11 cellular contexts compared by ENCODE assay signal in the genomic region with DNA sequence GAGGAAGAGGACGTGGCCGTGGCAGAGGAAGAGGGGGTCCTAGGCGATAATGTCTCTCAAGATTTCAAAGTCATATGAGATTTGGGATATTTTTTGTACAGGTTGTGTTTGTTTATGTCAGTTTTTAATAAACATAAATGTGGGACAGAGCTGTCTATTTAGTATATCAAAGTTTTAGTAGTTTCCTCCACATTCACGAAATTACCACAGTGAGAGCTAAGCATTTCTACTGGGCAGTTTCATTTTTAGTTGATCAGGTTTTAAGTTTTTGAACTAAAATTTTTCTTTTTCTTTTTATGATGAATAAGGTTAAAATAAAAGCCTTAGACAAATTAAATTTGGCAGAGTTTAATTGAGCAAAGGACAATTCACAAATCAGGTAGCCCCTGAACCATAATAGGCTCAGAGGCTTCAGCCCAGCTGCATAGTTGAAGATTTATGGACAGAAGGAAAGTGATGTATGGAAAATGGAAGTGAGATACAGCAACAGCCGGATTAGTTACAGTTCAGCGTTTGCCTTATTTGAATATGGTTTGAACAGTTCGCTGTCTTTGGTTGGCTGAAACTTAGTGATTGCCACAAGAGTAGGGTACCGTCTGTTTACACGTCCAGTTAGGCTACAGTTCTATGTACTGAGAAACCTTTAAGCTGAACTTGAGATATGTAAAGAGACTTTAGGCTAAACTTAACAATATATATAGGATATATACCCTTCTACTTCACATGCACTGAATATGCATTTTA. TPM values are rescaled to one million over a fixed set of nuclear protein-coding genes. Genes with fewer than 3 reads are reported as not detected.
DNase-seq lines count a peak whose midpoint lies in the region; ATAC-seq and TF ChIP-seq lines count a peak whose summit lies in the region.
"Had no signal": no experiment of that assay in that cellular context is flagged by ENCODE, and none has a peak within 500 bp of the region (broad histone marks: within the 10 kb centered on the region; RNA-seq: fewer than 3 reads in every experiment).

No MANE protein-coding gene starts in this region.

- peak overlapping the region; percentile 51 for H3K27ac Mint-ChIP-seq in activated B cell treated with CpG ODN at 0.5 μM for 24 hours

- H3K4me3 Mint-ChIP-seq in activated B cell treated with CpG ODN at 0.5 μM for 24 hours, result peak overlapping the region; percentile 1

- TF ChIP-seq CTCF in DOHH2 (IDR thresholded peaks at IDR 0.05; ENCODE audit: low read depth, low read length, poor library complexity, severe bottlenecking) (no peak), activated B cell treated with CpG ODN at 0.5 μM for 24 hours (IDR thresholded peaks at IDR 0.05) (no peak)

- POLR2A ChIA-PET in activated B cell treated with CpG ODN at 0.5 μM for 24 hours (lab: Charles Lee), result interaction anchor here (1.1 to 1.5 kb wide), 3 partner anchors 16 to 56 kb away, joined by 3 to 7 read pairs (median 5); a partner anchor contains a TSS

- CTCF ChIA-PET in activated B cell treated with CpG ODN at 0.5 μM for 24 hours (lab: Charles Lee), result interaction anchor here (1.6 kb wide), 1 partner anchor 11 kb away, joined by 5 read pairs; no protein-coding TSS in a partner anchor

- no peaks in the 10 kb centered on the region for H3K27me3 Mint-ChIP-seq in activated B cell treated with CpG ODN at 0.5 μM for 24 hours

- H3K36me3 ChIP-seq in DOHH2 (ENCODE audit: control insufficient read depth, low read length), result peaks cover 86% of the 10 kb centered on the region

- peaks cover 33% of the 10 kb centered on the region for H3F3A ChIP-seq in DOHH2 (ENCODE audit: control insufficient read depth, insufficient read depth)

- H3K9me2 ChIP-seq in DOHH2 (replicated peaks; ENCODE audit: control insufficient read depth, low read length), result no peaks in the 10 kb centered on the region

- H3K9me3 ChIP-seq in DOHH2 (ENCODE audit: control insufficient read depth, insufficient read depth, low read length), result no peaks in the 10 kb centered on the region

- H3K4me2 ChIP-seq in DOHH2 (ENCODE audit: low read length), result peak overlapping the region; percentile 32

- no peaks in the 10 kb centered on the region for H3K27me3 ChIP-seq in DOHH2 (ENCODE audit: control insufficient read depth, low read length)

- intact Hi-C loops in activated B cell treated with CpG ODN at 0.5 μM for 24 hours (cut with micrococcal nuclease), result no loop called here

- DNase-seq in activated B cell treated with CpG ODN at 0.5 μM for 24 hours, result no peak
- DNase-seq in NCI-H2171 treated with DMSO at 0.1 percent for 48 hours (lab: John Stamatoyannopoulos, UW), result no peak
- no peak for DNase-seq in NCI-H2081 treated with DMSO at 0.1 percent for 48 hours (lab: John Stamatoyannopoulos, UW)
- DNase-seq in activated effector memory CD4-positive, alpha-beta T cell treated with anti-CD3 and anti-CD28 coated beads, Interleukin-2, amount 50 U/mL, for 16 hours, result no peak
- DNase-seq in SIG-M5 (lab: John Stamatoyannopoulos, UW), result no peak
- DNase-seq: aorta; NCI-H1930; stimulated activated CD4-positive, alpha-beta T cell treated with anti-CD3 and anti-CD28 coated beads, Interleukin-2, amount 100 ng/mL, for 48 hours had no signal

- peaks cover 65% of the 10 kb centered on the region for H3K79me2 ChIP-seq in DOHH2 (ENCODE audit: control insufficient read depth, low read length)

- 0 out of 2 replicates have a peak overlapping the region, but pooled peaks have one; percentile 2 for H3K4me3 ChIP-seq in DOHH2 (ENCODE audit: low read length)

- peaks cover 10% of the 10 kb centered on the region; the same call in 1 of the 2 replicates for H4K20me1 ChIP-seq in DOHH2 (ENCODE audit: control insufficient read depth, insufficient read depth, low read depth, low read length)

- H3K27ac ChIP-seq in DOHH2 (ENCODE audit: low read depth, low read length), result peak overlapping the region; percentile 67

- peaks cover 22% of the 10 kb centered on the region for H3K4me1 Mint-ChIP-seq in activated B cell treated with CpG ODN at 0.5 μM for 24 hours

- ATAC-seq in GM19328 (IDR thresholded peaks at IDR 0.05; ENCODE audit: unreplicated experiment), result peak; percentile 93
- ATAC-seq in HG02938 (IDR thresholded peaks at IDR 0.05; ENCODE audit: unreplicated experiment), result peak; percentile 89
- ATAC-seq in activated B cell treated with CpG ODN at 0.5 μM for 24 hours (ENCODE audit: low read depth), result peak; percentile 84

- H3K4me1 ChIP-seq in DOHH2 (ENCODE audit: control insufficient read depth, low read length), result peaks cover 33% of the 10 kb centered on the region

- no peaks in the 10 kb centered on the region for H3K9me3 Mint-ChIP-seq in activated B cell treated with CpG ODN at 0.5 μM for 24 hours

- peaks cover 64% of the 10 kb centered on the region for H3K36me3 Mint-ChIP-seq in activated B cell treated with CpG ODN at 0.5 μM for 24 hours (ENCODE audit: low read depth)

RNA-seq across cellular contexts. Expression of a gene that starts 17.1 kb away (rescaled TPM):
- total RNA-seq in activated B cell treated with CpG ODN at 0.5 μM for 24 hours, result 58.1 and 60.8 TPM in 2 replicates

RNA-seq across cellular contexts. Expression of a gene that starts 28.8 kb away (rescaled TPM):
- 18.2 and 19.6 TPM in 2 replicates for total RNA-seq in activated B cell treated with CpG ODN at 0.5 μM for 24 hours
